In genomic region chr12:62738611-62739010, GRCh38 we compare ENCODE assay signal across 2 cellular contexts.
TF ChIP-seq lines count a peak whose summit lies in the region.

No MANE protein-coding gene starts in this region.

TF ChIP-seq in A549, 52 proteins besides CTCF, POLR2A, EP300 and RAD21:
- no peak for TF ChIP-seq CHD2 (IDR thresholded peaks at IDR 0.05; ENCODE audit: low read length, partially characterized antibody)
- TF ChIP-seq HES2 (IDR thresholded peaks at IDR 0.05), result no peak
- no peak for TF ChIP-seq KDM5A (IDR thresholded peaks at IDR 0.05)
- TF ChIP-seq, protein P1, sequence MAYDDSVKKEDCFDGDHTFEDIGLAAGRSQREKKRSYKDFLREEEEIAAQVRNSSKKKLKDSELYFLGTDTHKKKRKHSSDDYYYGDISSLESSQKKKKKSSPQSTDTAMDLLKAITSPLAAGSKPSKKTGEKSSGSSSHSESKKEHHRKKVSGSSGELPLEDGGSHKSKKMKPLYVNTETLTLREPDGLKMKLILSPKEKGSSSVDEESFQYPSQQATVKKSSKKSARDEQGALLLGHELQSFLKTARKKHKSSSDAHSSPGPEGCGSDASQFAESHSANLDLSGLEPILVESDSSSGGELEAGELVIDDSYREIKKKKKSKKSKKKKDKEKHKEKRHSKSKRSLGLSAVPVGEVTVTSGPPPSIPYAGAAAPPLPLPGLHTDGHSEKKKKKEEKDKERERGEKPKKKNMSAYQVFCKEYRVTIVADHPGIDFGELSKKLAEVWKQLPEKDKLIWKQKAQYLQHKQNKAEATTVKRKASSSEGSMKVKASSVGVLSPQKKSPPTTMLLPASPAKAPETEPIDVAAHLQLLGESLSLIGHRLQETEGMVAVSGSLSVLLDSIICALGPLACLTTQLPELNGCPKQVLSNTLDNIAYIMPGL (CRISPR knock-in tag; IDR thresholded peaks at IDR 0.05; ENCODE audit: borderline replicate concordance), result no peak
TF ChIP-seq in A549: peak in this region for 0.

TF ChIP-seq in IMR-90, 13 proteins besides CTCF, POLR2A, EP300 and RAD21:
- TF ChIP-seq BHLHE40 (IDR thresholded peaks at IDR 0.05; ENCODE audit: low read depth, low read length) (no peak), SMC3 (IDR thresholded peaks at IDR 0.05; ENCODE audit: low read depth, low read length) (no peak), MAZ (IDR thresholded peaks at IDR 0.05; ENCODE audit: borderline replicate concordance, low read depth, low read length) (no peak), RCOR1 (IDR thresholded peaks at IDR 0.05; ENCODE audit: insufficient replicate concordance, low read length) (no peak), MXI1 (IDR thresholded peaks at IDR 0.05; ENCODE audit: borderline replicate concordance, low read depth, low read length) (no peak), CHD1 (IDR thresholded peaks at IDR 0.05; ENCODE audit: low read depth, low read length) (no peak), NFE2L2 (IDR thresholded peaks at IDR 0.05; ENCODE audit: low read depth, low read length) (no peak), MAFK (IDR thresholded peaks at IDR 0.05; ENCODE audit: low read depth, low read length) (no peak), FOS (IDR thresholded peaks at IDR 0.05; ENCODE audit: low read depth, low read length) (no peak), CEBPB (IDR thresholded peaks at IDR 0.05; ENCODE audit: low read depth, low read length) (no peak)
- TF ChIP-seq, protein P2, sequence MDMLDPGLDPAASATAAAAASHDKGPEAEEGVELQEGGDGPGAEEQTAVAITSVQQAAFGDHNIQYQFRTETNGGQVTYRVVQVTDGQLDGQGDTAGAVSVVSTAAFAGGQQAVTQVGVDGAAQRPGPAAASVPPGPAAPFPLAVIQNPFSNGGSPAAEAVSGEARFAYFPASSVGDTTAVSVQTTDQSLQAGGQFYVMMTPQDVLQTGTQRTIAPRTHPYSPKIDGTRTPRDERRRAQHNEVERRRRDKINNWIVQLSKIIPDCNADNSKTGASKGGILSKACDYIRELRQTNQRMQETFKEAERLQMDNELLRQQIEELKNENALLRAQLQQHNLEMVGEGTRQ (IDR thresholded peaks at IDR 0.05; ENCODE audit: low read depth, low read length), result no peak
- TF ChIP-seq, protein P3, sequence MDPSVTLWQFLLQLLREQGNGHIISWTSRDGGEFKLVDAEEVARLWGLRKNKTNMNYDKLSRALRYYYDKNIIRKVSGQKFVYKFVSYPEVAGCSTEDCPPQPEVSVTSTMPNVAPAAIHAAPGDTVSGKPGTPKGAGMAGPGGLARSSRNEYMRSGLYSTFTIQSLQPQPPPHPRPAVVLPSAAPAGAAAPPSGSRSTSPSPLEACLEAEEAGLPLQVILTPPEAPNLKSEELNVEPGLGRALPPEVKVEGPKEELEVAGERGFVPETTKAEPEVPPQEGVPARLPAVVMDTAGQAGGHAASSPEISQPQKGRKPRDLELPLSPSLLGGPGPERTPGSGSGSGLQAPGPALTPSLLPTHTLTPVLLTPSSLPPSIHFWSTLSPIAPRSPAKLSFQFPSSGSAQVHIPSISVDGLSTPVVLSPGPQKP (IDR thresholded peaks at IDR 0.05; ENCODE audit: borderline replicate concordance, low read depth, low read length), result no peak
